20 cellular contexts compared by ENCODE assay signal in genomic region chr2:18368008-18368407, GRCh38.
"Had no signal": no experiment of that assay in that cellular context is flagged by ENCODE, and none has a peak within 500 bp of the region (broad histone marks: within the 10 kb centered on the region; RNA-seq: fewer than 3 reads in every experiment).

No MANE protein-coding gene starts in this region.

- H3K9me3 Mint-ChIP-seq: activated naive CD4-positive, alpha-beta T cell treated with anti-CD3 and anti-CD28 coated beads, Interleukin-2, amount 50 U/mL, for 24 hours; endodermal cell; naive thymus-derived CD8-positive, alpha-beta T cell; neural progenitor cell; stimulated activated naive B cell treated with anti-CD40 and anti-IgM and Interleukin-4, amounts not matched to agents 10 μg/mL and 1 μg/mL and 100 μg/mL, for 72 hours; T-cell; WTC11 had no signal

- DNase-seq: activated gamma-delta T cell treated with Interleukin-2 at 50 U/mL for 16 hours; activated T-cell treated with anti-CD3 and anti-CD28 coated beads, Interleukin-2, amount 50 U/mL, for 1 hour; aorta; brain microvascular endothelial cell; endodermal cell; foreskin fibroblast; kidney glomerular epithelial cell; left lung; naive thymus-derived CD8-positive, alpha-beta T cell; stimulated activated CD4-positive, alpha-beta T cell treated with anti-CD3 and anti-CD28 coated beads, Interleukin-15, amount 100 ng/mL, for 24 hours; stimulated activated naive B cell treated with anti-CD40 and anti-IgM and Interleukin-4, amounts not matched to agents 10 μg/mL and 1 μg/mL and 100 μg/mL, for 72 hours; T-cell; upper lobe of right lung had no signal

- H3K27ac ChIP-seq: brain microvascular endothelial cell, coronary artery, left lung, neural progenitor cell, upper lobe of right lung had no signal

- H2AFZ ChIP-seq: neural progenitor cell had no signal

- H3K36me3 ChIP-seq: brain microvascular endothelial cell, left lung, neural progenitor cell, upper lobe of right lung had no signal

- H3K27me3 ChIP-seq: brain microvascular endothelial cell, left lung, neural progenitor cell, upper lobe of right lung had no signal

- H3K9me3 ChIP-seq: left lung, upper lobe of right lung had no signal

- ATAC-seq: left lung; naive thymus-derived CD8-positive, alpha-beta T cell; sciatic nerve; stimulated activated naive B cell treated with anti-CD40 and anti-IgM and Interleukin-4, amounts not matched to agents 10 μg/mL and 1 μg/mL and 100 μg/mL, for 72 hours; T-cell; upper lobe of right lung; WTC11 had no signal

- H3K4me1 Mint-ChIP-seq: activated naive CD4-positive, alpha-beta T cell treated with anti-CD3 and anti-CD28 coated beads, Interleukin-2, amount 50 U/mL, for 24 hours; endodermal cell; naive thymus-derived CD8-positive, alpha-beta T cell; neural progenitor cell; stimulated activated naive B cell treated with anti-CD40 and anti-IgM and Interleukin-4, amounts not matched to agents 10 μg/mL and 1 μg/mL and 100 μg/mL, for 72 hours; T-cell; WTC11 had no signal

- H3K27ac Mint-ChIP-seq: activated naive CD4-positive, alpha-beta T cell treated with anti-CD3 and anti-CD28 coated beads, Interleukin-2, amount 50 U/mL, for 24 hours; endodermal cell; naive thymus-derived CD8-positive, alpha-beta T cell; neural progenitor cell; stimulated activated naive B cell treated with anti-CD40 and anti-IgM and Interleukin-4, amounts not matched to agents 10 μg/mL and 1 μg/mL and 100 μg/mL, for 72 hours; T-cell; WTC11 had no signal

- H3K36me3 Mint-ChIP-seq: activated naive CD4-positive, alpha-beta T cell treated with anti-CD3 and anti-CD28 coated beads, Interleukin-2, amount 50 U/mL, for 24 hours; naive thymus-derived CD8-positive, alpha-beta T cell; neural progenitor cell; stimulated activated naive B cell treated with anti-CD40 and anti-IgM and Interleukin-4, amounts not matched to agents 10 μg/mL and 1 μg/mL and 100 μg/mL, for 72 hours; T-cell; WTC11 had no signal

- H3K4me3 ChIP-seq: coronary artery, left lung, lung, neural progenitor cell, smooth muscle cell, upper lobe of right lung had no signal

- H3K4me3 Mint-ChIP-seq: activated naive CD4-positive, alpha-beta T cell treated with anti-CD3 and anti-CD28 coated beads, Interleukin-2, amount 50 U/mL, for 24 hours; endodermal cell; naive thymus-derived CD8-positive, alpha-beta T cell; neural progenitor cell; stimulated activated naive B cell treated with anti-CD40 and anti-IgM and Interleukin-4, amounts not matched to agents 10 μg/mL and 1 μg/mL and 100 μg/mL, for 72 hours; T-cell; WTC11 had no signal

- H3K4me1 ChIP-seq: left lung, neural progenitor cell, upper lobe of right lung had no signal

- H3K4me2 ChIP-seq: neural progenitor cell, smooth muscle cell had no signal
